ENCODE assay signal across 20 cellular contexts in the genomic region with DNA sequence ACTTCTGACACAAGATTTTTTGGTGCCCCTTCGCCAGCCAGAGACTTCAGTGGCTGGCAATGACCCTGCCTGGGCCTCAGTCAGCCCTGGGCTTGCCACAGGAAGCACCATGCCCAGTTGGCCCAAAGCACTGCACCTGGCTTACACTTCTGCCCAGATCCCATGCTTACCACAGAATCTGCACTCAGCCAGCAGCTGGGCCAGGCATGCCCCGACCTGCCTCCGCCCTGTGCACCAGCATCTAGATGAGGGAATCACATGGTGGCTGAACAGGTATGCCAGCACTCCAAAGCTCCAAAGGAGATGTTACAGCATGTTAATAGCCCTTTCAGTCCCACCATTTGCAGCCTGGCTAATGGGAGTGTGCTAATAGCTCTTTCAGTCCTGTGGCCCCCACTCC.
DNase-seq lines count a peak whose midpoint lies in the region; TF ChIP-seq lines count a peak whose summit lies in the region.
"Had no signal": no experiment of that assay in that cellular context is flagged by ENCODE, and none has a peak within 500 bp of the region (broad histone marks: within the 10 kb centered on the region; RNA-seq: fewer than 3 reads in every experiment).

No MANE protein-coding gene starts in this region.

- TF ChIP-seq POLR2A in suprapubic skin (IDR thresholded peaks at IDR 0.05), result no peak

- no peaks in the 10 kb centered on the region for H3K4me1 Mint-ChIP-seq in CD14-positive monocyte
- H3K4me1 Mint-ChIP-seq: activated naive CD8-positive, alpha-beta T cell treated with anti-CD3 and anti-CD28 coated beads for 36 hours; CD8-positive, alpha-beta memory T cell; neural crest cell had no signal

- H3K4me3 ChIP-seq in epithelial cell of esophagus (ENCODE audit: low read length) (no peak overlapping the region), suprapubic skin (no peak overlapping the region)
- H3K4me3 ChIP-seq: transverse colon had no signal

- peaks cover 0 to 15% (median 3%) of the 10 kb centered on the region in 7 donors for H3K9me3 Mint-ChIP-seq in CD14-positive monocyte
- H3K9me3 Mint-ChIP-seq: HFFc6 had no signal

- no peaks in the 10 kb centered on the region for H3K4me1 ChIP-seq in suprapubic skin
- H3K4me1 ChIP-seq: transverse colon had no signal

- H3K27ac ChIP-seq in suprapubic skin (peak overlapping the region; percentile 75), caudate nucleus (ENCODE audit: low read depth, low read length) (no peak overlapping the region)
- H3K27ac ChIP-seq: 22Rv1, transverse colon had no signal

- no peaks in the 10 kb centered on the region for H3K9me3 ChIP-seq in suprapubic skin

- TF ChIP-seq CTCF in epithelial cell of esophagus (IDR thresholded peaks at IDR 0.05; ENCODE audit: insufficient read depth, low read depth, low read length, missing control alignments) (no peak), suprapubic skin (IDR thresholded peaks at IDR 0.05) (no peak), CD14-positive monocyte (IDR thresholded peaks at IDR 0.05) (no peak)

- peaks cover 0 to 1% (median 0%) of the 10 kb centered on the region in 3 donors for H3K27me3 Mint-ChIP-seq in CD14-positive monocyte (ENCODE audit: low read depth in 3 of 3)
- H3K27me3 Mint-ChIP-seq: activated naive CD8-positive, alpha-beta T cell treated with anti-CD3 and anti-CD28 coated beads for 36 hours; CD8-positive, alpha-beta memory T cell had no signal

- no peaks in the 10 kb centered on the region for H3K27me3 ChIP-seq in suprapubic skin
- H3K27me3 ChIP-seq: transverse colon had no signal

- H3K36me3 ChIP-seq in suprapubic skin, result no peaks in the 10 kb centered on the region
- H3K36me3 ChIP-seq: transverse colon had no signal

- intact Hi-C loops in CD14-positive monocyte (cut with micrococcal nuclease), result no loop called here

- no peak overlapping the region for H3K4me3 Mint-ChIP-seq in CD14-positive monocyte
- H3K4me3 Mint-ChIP-seq: activated naive CD8-positive, alpha-beta T cell treated with anti-CD3 and anti-CD28 coated beads for 36 hours; activated T-helper 1 cell treated with anti-CD3 and anti-CD28 coated beads, Interleukin-12 subunit alpha, Interleukin-12 subunit beta, Interleukin-2, Interleukin-4 antibody, amounts not matched to agents 30 ng/mL and 10 ng/mL and 1 ng/mL, durations not matched to agents 14 hours and 24 hours and 36 hours; CD8-positive, alpha-beta memory T cell; HFFc6; neural crest cell had no signal

- H3K27ac Mint-ChIP-seq in CD14-positive monocyte, result no peak overlapping the region
- H3K27ac Mint-ChIP-seq: activated naive CD8-positive, alpha-beta T cell treated with anti-CD3 and anti-CD28 coated beads for 36 hours; activated T-helper 1 cell treated with anti-CD3 and anti-CD28 coated beads, Interleukin-12 subunit alpha, Interleukin-12 subunit beta, Interleukin-2, Interleukin-4 antibody, amounts not matched to agents 30 ng/mL and 10 ng/mL and 1 ng/mL, durations not matched to agents 14 hours and 24 hours and 36 hours; CD8-positive, alpha-beta memory T cell; HFFc6 had no signal

- no peaks in the 10 kb centered on the region for H3K36me3 Mint-ChIP-seq in CD14-positive monocyte
- H3K36me3 Mint-ChIP-seq: activated naive CD8-positive, alpha-beta T cell treated with anti-CD3 and anti-CD28 coated beads for 36 hours; CD8-positive, alpha-beta memory T cell had no signal

- TF ChIP-seq EP300 in suprapubic skin (IDR thresholded peaks at IDR 0.05), result no peak

- DNase-seq in DMS 273 (lab: John Stamatoyannopoulos, UW; ENCODE audit: unreplicated experiment) (peak; percentile 53), DMS 273 treated with DMSO at 0.1 percent for 48 hours (lab: John Stamatoyannopoulos, UW) (no peak), NCI-H510A (lab: John Stamatoyannopoulos, UW) (peak; percentile 76), epithelial cell of esophagus (ENCODE audit: low read depth) (peak; percentile 94), suprapubic skin (ENCODE audit: low spot score in 2 of 2) (peak in 1 of 2 donors; percentile 58), caudate nucleus (lab: John Stamatoyannopoulos, UW) (no peak), CD14-positive monocyte (ENCODE audit: low spot score) (no peak)
- no peak for DNase-seq in stimulated activated CD4-positive, alpha-beta T cell treated with anti-CD3 and anti-CD28 coated beads, Interleukin-15, amount 100 ng/mL, for 24 hours
- DNase-seq: activated naive CD8-positive, alpha-beta T cell treated with anti-CD3 and anti-CD28 coated beads for 36 hours; CD8-positive, alpha-beta memory T cell; EL; HFFc6; midbrain; NCI-H1694 treated with DMSO at 0.1 percent for 48 hours; stimulated activated naive CD4-positive, alpha-beta T cell treated with Interleukin-2 at 50 U/mL for 16 hours; SW 1271; transverse colon had no signal

- 49% methylated on average over 2 of the region's 3 CpGs for WGBS in suprapubic skin

Comparison
In these comparisons a context has a peak if more than half of its experiments do, and no peak if none do; other contexts are left out.
1. DNase-seq: peak in DMS 273 (single experiment), NCI-H510A (single experiment) and epithelial cell of esophagus (single experiment); none in DMS 273 treated with DMSO at 0.1 percent for 48 hours (single experiment), stimulated activated CD4-positive, alpha-beta T cell treated with anti-CD3 and anti-CD28 coated beads, Interleukin-15, amount 100 ng/mL, for 24 hours (single experiment), caudate nucleus (0 of 61) and CD14-positive monocyte (single experiment).